11 cellular contexts compared by ENCODE assay signal in the genomic region with DNA sequence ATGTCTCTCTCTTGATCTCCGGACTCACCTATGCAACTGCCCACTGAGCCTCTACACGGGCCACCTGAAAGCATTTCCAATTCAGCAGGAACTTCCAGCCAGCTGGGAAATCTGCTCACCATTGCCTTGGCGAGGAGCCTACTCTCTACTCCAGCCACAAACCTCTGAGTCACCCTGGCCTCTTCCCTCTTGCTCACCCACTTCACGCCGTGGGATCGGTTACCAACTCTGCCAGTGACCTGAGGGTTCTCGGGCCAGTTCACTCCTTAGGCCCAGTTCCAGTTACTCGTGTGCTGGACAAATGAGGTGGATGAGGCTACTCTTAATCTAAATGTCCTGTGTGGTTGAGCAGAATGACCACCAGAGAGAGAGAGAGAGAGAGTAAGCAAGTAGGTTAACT.
DNase-seq lines count a peak whose midpoint lies in the region; ATAC-seq lines count a peak whose summit lies in the region.
"Had no signal": no experiment of that assay in that cellular context is flagged by ENCODE, and none has a peak within 500 bp of the region (broad histone marks: within the 10 kb centered on the region; RNA-seq: fewer than 3 reads in every experiment).

No MANE protein-coding gene starts in this region.

- peak; percentile 35 for ATAC-seq in esophagus mucosa
- no peak for ATAC-seq in GM19397 (IDR thresholded peaks at IDR 0.05; ENCODE audit: unreplicated experiment)
- ATAC-seq in HG02759 (IDR thresholded peaks at IDR 0.05; ENCODE audit: unreplicated experiment) = no peak
- no peak for ATAC-seq in GM18517 (IDR thresholded peaks at IDR 0.05; ENCODE audit: unreplicated experiment)
- ATAC-seq in GM19455 (IDR thresholded peaks at IDR 0.05; ENCODE audit: unreplicated experiment) = no peak

- DNase-seq in G401 (ENCODE audit: low spot score) = peak; percentile 19
- DNase-seq in NCI-H226 = peak; percentile 94
- peak; percentile 95 for DNase-seq in renal cortical epithelial cell (ENCODE audit: low read depth)
- DNase-seq: cerebellar nuclear complex, NCI-H146, SHP77 treated with DMSO at 0.1 percent for 48 hours had no signal

- in situ Hi-C loops in G401 (cut with HindIII; ENCODE audit: low sequenced_read_pairs) = no loop called here

Comparison
In these comparisons a context has a peak if more than half of its experiments do, and no peak if none do; other contexts are left out.
1. DNase-seq: peak in every context shown above with its lines; median percentile 95 in renal cortical epithelial cell; 94 in NCI-H226; 19 in G401.